Comparison of ENCODE assay signal across 8 cellular contexts in genomic region chr21:32728455-32729237, GRCh38. TPM values are rescaled to one million over a fixed set of nuclear protein-coding genes. Genes with fewer than 3 reads are reported as not detected.
A peak's percentile ranks its signal among the peaks of the same experiment; 100 is the strongest.
DNase-seq lines count a peak whose midpoint lies in the region; ATAC-seq and TF ChIP-seq lines count a peak whose summit lies in the region.

No MANE protein-coding gene starts in this region.

- 15% methylated on average over 16 of the region's 16 CpGs for WGBS in right cardiac atrium

- in situ Hi-C loops in KBM-7 (cut with MboI; ENCODE audit: low pct_unique_long_range_greater_than_20kb, low sequenced_read_pairs): no loop called here

- TSS peak; percentile 74 for BruUV-seq in Caco-2 (replicated peaks; lab: Mats Ljungman, UMichigan)

- peak overlapping the region; percentile 91 for H3K27ac Mint-ChIP-seq in Caco-2 (ENCODE audit: unreplicated experiment)

- H3K27ac ChIP-seq in VCaP (peak overlapping the region; percentile 87), right cardiac atrium (ENCODE audit: low read length) (peak overlapping the region; percentile 66), skin epidermis (peak overlapping the region; percentile 23 to 96 (median 90))

- H3K9me3 Mint-ChIP-seq in Caco-2 (ENCODE audit: unreplicated experiment): no peaks in the 10 kb centered on the region

- H3K4me3 ChIP-seq in Caco-2 (ENCODE audit: low read depth, low read length) (peak overlapping the region; percentile 97), right cardiac atrium (ENCODE audit: low read length) (peak overlapping the region; percentile 81), skin epidermis (peak overlapping the region; percentile 66 to 99 (median 93))

- ATAC-seq in GM21825 (IDR thresholded peaks at IDR 0.05; ENCODE audit: unreplicated experiment) (peak; percentile 11), right cardiac atrium (no peak), HG02884 (IDR thresholded peaks at IDR 0.05; ENCODE audit: unreplicated experiment) (no peak), GM18868 (IDR thresholded peaks at IDR 0.05; ENCODE audit: unreplicated experiment) (no peak)

- H3K27me3 Mint-ChIP-seq in Caco-2 (ENCODE audit: insufficient read depth, unreplicated experiment): no peaks in the 10 kb centered on the region

- H3K4me1 Mint-ChIP-seq in Caco-2 (ENCODE audit: low read depth, unreplicated experiment): peaks cover 3% of the 10 kb centered on the region

- TF ChIP-seq CTCF in Caco-2 (IDR thresholded peaks at IDR 0.05; ENCODE audit: insufficient read depth in 1 of 2, low read depth in 1 of 2, low read length in 1 of 2, severe bottlenecking in 1 of 2, unreplicated experiment in 1 of 2) (no peak), VCaP (conservative IDR thresholded peaks at IDR 0.05) (no peak)

- H3K27me3 ChIP-seq in Caco-2 (replicated peaks; ENCODE audit: control insufficient read depth, insufficient read depth, low read length): no peaks in the 10 kb centered on the region
- no peaks in the 10 kb centered on the region for H3K27me3 ChIP-seq in right cardiac atrium (ENCODE audit: control insufficient read depth, insufficient read depth)

- H3K4me3 Mint-ChIP-seq in Caco-2 (ENCODE audit: unreplicated experiment): peak overlapping the region; percentile 99

- peaks cover 4% of the 10 kb centered on the region; the same call in 1 of the 2 replicates for H3K4me1 ChIP-seq in Caco-2
- peaks cover 3% of the 10 kb centered on the region for H3K4me1 ChIP-seq in right cardiac atrium (ENCODE audit: control insufficient read depth, insufficient read depth, low read length)

- DNase-seq in Caco-2 (no peak), right cardiac atrium (no peak), KBM-7 (no peak)

- POLR2A ChIA-PET in Caco-2 (lab: Charles Lee): interaction anchor here (0.6 to 1.3 kb wide), 4 partner anchors 7 to 43 kb away, joined by 3 to 7 read pairs (median 4); partner anchors contain the start of gene PAXBP1

- H3K36me3 Mint-ChIP-seq in Caco-2 (ENCODE audit: insufficient read depth, unreplicated experiment): peaks cover 29% of the 10 kb centered on the region

- H3K9me3 ChIP-seq in Caco-2 (no peaks in the 10 kb centered on the region), right cardiac atrium (ENCODE audit: control insufficient read depth, low read length) (no peaks in the 10 kb centered on the region)

- CTCF ChIA-PET in Caco-2 (lab: Charles Lee): interaction anchor here (1.3 kb wide), 1 partner anchor 43 kb away, joined by 6 read pairs; the partner anchor contains the start of gene PAXBP1

- intact Hi-C loops in Caco-2 (cut with micrococcal nuclease; ENCODE audit: unreplicated experiment) (loop anchor here (1.0 kb wide), 1 partner anchor 44 kb away; no protein-coding TSS in a partner anchor), right cardiac atrium (cut with DNase I) (no loop called here)

- no peaks in the 10 kb centered on the region for H3K36me3 ChIP-seq in Caco-2 (ENCODE audit: control insufficient read depth, insufficient read depth, low read length)

RNA-seq across cellular contexts. Expression of gene SYNJ1, which starts 0.8 kb away (rescaled TPM):
- total RNA-seq in Caco-2 (2022) (8.3 and 11.5 TPM in 2 replicates), right cardiac atrium (10 to 100 TPM; 13.4 to 16.9 (median 16.0) TPM)
- polyA plus RNA-seq in right cardiac atrium: 5.8 TPM

RNA-seq across cellular contexts. Expression of gene PAXBP1, which starts 42.9 kb away (rescaled TPM):
- total RNA-seq in Caco-2 (2022) (64.0 and 65.8 TPM in 2 replicates), right cardiac atrium (10 to 100 TPM; 12.2 to 19.7 (median 16.1) TPM)
- polyA plus RNA-seq in right cardiac atrium: 9.3 TPM
